Comparison of ENCODE assay signal across 1 cellular context in genomic region chr10:101779544-101780186, GRCh38.
TF ChIP-seq lines count a peak whose summit lies in the region.

No MANE protein-coding gene starts in this region.

TF ChIP-seq in GM23338, 12 proteins besides CTCF, POLR2A, EP300 and RAD21 (continued from another document):
- no peak for TF ChIP-seq ZNF462 (CRISPR knock-in tag; IDR thresholded peaks at IDR 0.05)
- TF ChIP-seq EZH2phosphoT487 (IDR thresholded peaks at IDR 0.05; ENCODE audit: unreplicated experiment): no peak
- TF ChIP-seq POLR2AphosphoS5 (IDR thresholded peaks at IDR 0.05; ENCODE audit: low read depth): no peak
- TF ChIP-seq REST (IDR thresholded peaks at IDR 0.05; ENCODE audit: unreplicated experiment): no peak
- no peak for TF ChIP-seq NANOG (IDR thresholded peaks at IDR 0.05; ENCODE audit: borderline replicate concordance)
- TF ChIP-seq JUNB (IDR thresholded peaks at IDR 0.05; ENCODE audit: unreplicated experiment): no peak
